21 cellular contexts compared by ENCODE assay signal in the genomic region with DNA sequence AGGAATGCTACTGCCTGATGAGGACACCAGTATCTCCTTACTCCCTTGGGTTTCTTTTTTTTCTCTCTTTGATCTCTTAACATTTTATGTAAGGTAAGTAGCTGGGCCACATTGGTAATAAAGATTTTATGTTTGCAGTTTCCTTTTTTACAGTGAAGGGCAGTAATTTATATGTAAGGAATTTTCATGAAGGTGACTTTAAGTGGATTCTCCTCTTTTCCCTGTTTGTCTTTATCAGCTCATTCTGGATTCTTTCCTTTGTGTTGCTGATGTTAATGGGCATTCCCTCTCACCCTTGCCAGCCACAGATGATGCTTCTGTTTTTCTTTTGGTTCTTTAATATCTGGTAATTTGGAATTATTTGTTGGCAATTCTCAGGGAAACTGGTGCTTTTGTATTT. TPM values are rescaled to one million over a fixed set of nuclear protein-coding genes. Genes with fewer than 3 reads are reported as not detected.
DNase-seq lines count a peak whose midpoint lies in the region; ATAC-seq and TF ChIP-seq lines count a peak whose summit lies in the region.
"Had no signal": no experiment of that assay in that cellular context is flagged by ENCODE, and none has a peak within 500 bp of the region (broad histone marks: within the 10 kb centered on the region; RNA-seq: fewer than 3 reads in every experiment).

No MANE protein-coding gene starts in this region.

- TF ChIP-seq CTCF in GM23338 (conservative IDR thresholded peaks at IDR 0.05; ENCODE audit: low read depth in 2 of 2) (no peak), WTC11 (IDR thresholded peaks at IDR 0.05) (no peak), SK-N-SH (IDR thresholded peaks at IDR 0.05) (no peak)

- peak overlapping the region; percentile 10 for H3K9ac ChIP-seq in iPS-15b (ENCODE audit: low read depth, low read length)
- no peak overlapping the region for H3K9ac ChIP-seq in trophoblast cell (ENCODE audit: low read length)
- H3K9ac ChIP-seq in mesenchymal stem cell (ENCODE audit: low read length) = no peak overlapping the region
- H3K9ac ChIP-seq in SK-N-SH = no peak overlapping the region

- H3K4ac ChIP-seq in trophoblast cell (ENCODE audit: low read depth, low read length) = peak overlapping the region; percentile 86
- H3K4ac ChIP-seq in mesenchymal stem cell (ENCODE audit: low read depth in 1 of 2, low read length in 2 of 2) = no peak overlapping the region

- H3K4me3 ChIP-seq in GM23338 = peak overlapping the region; percentile 6; the same call in 1 of the 2 replicates
- no peak overlapping the region for H3K4me3 ChIP-seq in iPS-15b (ENCODE audit: low read depth, low read length)
- no peak overlapping the region for H3K4me3 ChIP-seq in trophoblast cell (ENCODE audit: low read depth, low read length)
- H3K4me3 ChIP-seq in mesenchymal stem cell (ENCODE audit: insufficient read depth in 1 of 2, low read depth in 1 of 2, low read length in 2 of 2) = no peak overlapping the region
- no peak overlapping the region for H3K4me3 ChIP-seq in SK-N-SH (ENCODE audit: low read depth in 2 of 2, low read length in 1 of 2)
- H3K4me3 ChIP-seq: SJSA1 had no signal

- ATAC-seq in GM23338 = peak; percentile 45
- peak; percentile 29 for ATAC-seq in WTC11

- H4K12ac ChIP-seq in trophoblast cell (ENCODE audit: low read depth, low read length) = no peak overlapping the region

- DNase-seq in GM23338 (ENCODE audit: low spot score) (no peak), WTC11 (ENCODE audit: low spot score) (no peak), trophoblast cell (no peak), hypothalamus (lab: John Stamatoyannopoulos, UW) (no peak), mesenchymal stem cell (no peak), SHP77 treated with DMSO at 0.1 percent for 48 hours (lab: John Stamatoyannopoulos, UW) (no peak), SK-N-SH (no peak)
- DNase-seq: DMS53, HCEC 1CT, KG1, NCI-H1105, NCI-H146, NCI-H2029, NCI-H2171 treated with DMSO at 0.1 percent for 48 hours, NCI-H524 treated with DMSO at 0.1 percent for 48 hours, OCI-M1 had no signal

- H3K9me3 Mint-ChIP-seq in GM23338 (no peaks in the 10 kb centered on the region), WTC11 (no peaks in the 10 kb centered on the region)

- H3K9me3 ChIP-seq in iPS-15b (ENCODE audit: control insufficient read depth, insufficient read depth, low read length) = no peaks in the 10 kb centered on the region
- H3K9me3 ChIP-seq in trophoblast cell (ENCODE audit: insufficient read depth, low read depth, low read length) = no peaks in the 10 kb centered on the region
- no peaks in the 10 kb centered on the region for H3K9me3 ChIP-seq in mesenchymal stem cell (ENCODE audit: control insufficient read depth, low read length)
- H3K9me3 ChIP-seq in SK-N-SH = no peaks in the 10 kb centered on the region
- H3K9me3 ChIP-seq: SJSA1 had no signal

- H2AFZ ChIP-seq in GM23338 = no peak overlapping the region
- no peak overlapping the region for H2AFZ ChIP-seq in trophoblast cell (ENCODE audit: insufficient read depth, low read length, poor library complexity)
- no peak overlapping the region for H2AFZ ChIP-seq in mesenchymal stem cell (ENCODE audit: low read depth, low read length)
- no peak overlapping the region for H2AFZ ChIP-seq in SK-N-SH (ENCODE audit: low read depth)

- H3F3A ChIP-seq in GM23338 (replicated peaks; ENCODE audit: low read depth) = no peaks in the 10 kb centered on the region
- H3F3A ChIP-seq in SK-N-SH (replicated peaks; ENCODE audit: insufficient read depth) = peaks cover 10% of the 10 kb centered on the region

- H4K8ac ChIP-seq in trophoblast cell (ENCODE audit: low read depth, low read length) (no peak overlapping the region), mesenchymal stem cell (ENCODE audit: low read length) (no peak overlapping the region)

- H3K4me1 Mint-ChIP-seq in GM23338 = peaks cover 62% of the 10 kb centered on the region
- H3K4me1 Mint-ChIP-seq in WTC11 = peaks cover 79% of the 10 kb centered on the region
- H3K4me1 Mint-ChIP-seq: CD14-positive monocyte had no signal

- H2BK12ac ChIP-seq in trophoblast cell (ENCODE audit: low read length) = no peak overlapping the region
- no peak overlapping the region for H2BK12ac ChIP-seq in mesenchymal stem cell (ENCODE audit: low read length in 2 of 2)

- no peaks in the 10 kb centered on the region for H3K9me2 ChIP-seq in GM23338 (ENCODE audit: insufficient read depth)
- H3K9me2 ChIP-seq in SK-N-SH = no peaks in the 10 kb centered on the region

- H3K27me3 ChIP-seq in GM23338 (ENCODE audit: insufficient read depth) = no peaks in the 10 kb centered on the region
- H3K27me3 ChIP-seq in iPS-15b (ENCODE audit: control insufficient read depth, insufficient read depth, low read length) = no peaks in the 10 kb centered on the region
- H3K27me3 ChIP-seq in trophoblast cell (ENCODE audit: insufficient read depth, low read length) = no peaks in the 10 kb centered on the region
- H3K27me3 ChIP-seq in mesenchymal stem cell (ENCODE audit: control insufficient read depth in 1 of 2, insufficient read depth in 1 of 2, low read length in 2 of 2) = no peaks in the 10 kb centered on the region
- H3K27me3 ChIP-seq in SK-N-SH (ENCODE audit: insufficient read depth) = no peaks in the 10 kb centered on the region
- H3K27me3 ChIP-seq: SJSA1 had no signal

- H3K36me3 ChIP-seq in GM23338 (ENCODE audit: insufficient read depth) (no peaks in the 10 kb centered on the region), iPS-15b (ENCODE audit: control insufficient read depth, insufficient read depth, low read length) (no peaks in the 10 kb centered on the region), trophoblast cell (ENCODE audit: control insufficient read depth in 1 of 2, insufficient read depth in 2 of 2, low read length in 2 of 2) (peaks cover 0 to 1% of the 10 kb centered on the region in 2 experiments), mesenchymal stem cell (ENCODE audit: control insufficient read depth in 1 of 2, insufficient read depth in 2 of 2, low read depth in 1 of 2, low read length in 2 of 2) (peaks cover 0 to under 1% of the 10 kb centered on the region in 2 experiments), SK-N-SH (replicated peaks in 1 of 2; ENCODE audit: control insufficient read depth in 1 of 2, insufficient read depth in 2 of 2, low read length in 1 of 2) (peaks cover 0 to 3% of the 10 kb centered on the region in 2 experiments)
- H3K36me3 ChIP-seq: SJSA1 had no signal

- no peak for TF ChIP-seq RAD21 in SK-N-SH (IDR thresholded peaks at IDR 0.05; ENCODE audit: low read length)

- H3K4me1 ChIP-seq in GM23338 (ENCODE audit: insufficient read depth) (peaks cover 58% of the 10 kb centered on the region), iPS-15b (ENCODE audit: control insufficient read depth, insufficient read depth, low read length) (peaks cover 43% of the 10 kb centered on the region), trophoblast cell (ENCODE audit: control insufficient read depth in 1 of 2, insufficient read depth in 2 of 2, low read length in 2 of 2) (peaks cover 7 to 11% of the 10 kb centered on the region in 2 experiments), mesenchymal stem cell (ENCODE audit: control insufficient read depth, insufficient read depth, low read depth, low read length) (peaks cover 4% of the 10 kb centered on the region), SK-N-SH (ENCODE audit: control insufficient read depth in 1 of 2, insufficient read depth in 2 of 2, low read depth in 1 of 2, low read length in 1 of 2) (peaks cover 10 to 25% of the 10 kb centered on the region in 2 experiments; a peak in 3 of 4 replicates)

- CTCF ChIA-PET in WTC11 (lab: Charles Lee) (interaction anchor here (0.6 to 1.6 kb wide), 2 partner anchors 12 to 872 kb away, joined by 3 to 4 read pairs; no protein-coding TSS in a partner anchor), SK-N-SH (lab: Yijun Ruan, JAX) (interaction anchor here (1.6 kb wide), 1 partner anchor 32 kb away, joined by 5 read pairs; no protein-coding TSS in a partner anchor)

- H4K20me1 ChIP-seq in GM23338 (replicated peaks; ENCODE audit: insufficient read depth) (0 out of 2 replicates have a peak, but pooled peaks cover 2% of the 10 kb centered on the region), SK-N-SH (ENCODE audit: insufficient read depth) (peaks cover 4% of the 10 kb centered on the region; the same call in 1 of the 2 replicates)

- H4K91ac ChIP-seq in trophoblast cell (ENCODE audit: low read depth, low read length) (no peak overlapping the region), mesenchymal stem cell (ENCODE audit: low read length) (no peak overlapping the region)

- no peak overlapping the region for H3K23ac ChIP-seq in trophoblast cell (ENCODE audit: low read length)
- no peak overlapping the region for H3K23ac ChIP-seq in mesenchymal stem cell (ENCODE audit: low read length in 2 of 2)

- peak overlapping the region; percentile 60 for H3K4me2 ChIP-seq in GM23338
- H3K4me2 ChIP-seq in trophoblast cell (ENCODE audit: low read length) = no peak overlapping the region
- H3K4me2 ChIP-seq in mesenchymal stem cell (ENCODE audit: low read length, poor library complexity, severe bottlenecking) = no peak overlapping the region
- no peak overlapping the region for H3K4me2 ChIP-seq in SK-N-SH

- POLR2A ChIA-PET in WTC11 (lab: Charles Lee) (no interaction called here), SK-N-SH (lab: Yijun Ruan, JAX) (no interaction called here)

- no peak overlapping the region for H2BK15ac ChIP-seq in mesenchymal stem cell (ENCODE audit: low read depth, poor library complexity, severe bottlenecking)

- H2BK120ac ChIP-seq in trophoblast cell (ENCODE audit: insufficient read depth, low read length, poor library complexity) = no peak overlapping the region
- H2BK120ac ChIP-seq in mesenchymal stem cell (ENCODE audit: low read depth, low read length) = no peak overlapping the region

- H3K18ac ChIP-seq in trophoblast cell (ENCODE audit: low read length) = no peak overlapping the region
- H3K18ac ChIP-seq in mesenchymal stem cell (ENCODE audit: low read depth in 1 of 2, low read length in 2 of 2) = no peak overlapping the region

- H3K36me3 Mint-ChIP-seq in GM23338 (ENCODE audit: low read depth) = no peaks in the 10 kb centered on the region
- H3K36me3 Mint-ChIP-seq in WTC11 = no peaks in the 10 kb centered on the region
- H3K36me3 Mint-ChIP-seq: CD14-positive monocyte had no signal

- H3K14ac ChIP-seq in trophoblast cell (ENCODE audit: low read length) (no peak overlapping the region), mesenchymal stem cell (ENCODE audit: low read length in 2 of 2) (no peak overlapping the region)

- H3K79me1 ChIP-seq in trophoblast cell (ENCODE audit: low read length) (peaks cover 2% of the 10 kb centered on the region), mesenchymal stem cell (replicated peaks; ENCODE audit: low read length, poor library complexity, severe bottlenecking) (peaks cover 17% of the 10 kb centered on the region)

- H2AK5ac ChIP-seq in trophoblast cell (ENCODE audit: low read length) (no peak overlapping the region), mesenchymal stem cell (ENCODE audit: low read length, severe bottlenecking) (no peak overlapping the region)

- peak overlapping the region; percentile 40 for H3K4me3 Mint-ChIP-seq in GM23338
- H3K4me3 Mint-ChIP-seq in WTC11 = 0 out of 2 replicates have a peak overlapping the region, but pooled peaks have one; percentile 19
- H3K4me3 Mint-ChIP-seq: B cell, CD14-positive monocyte had no signal

- no peak for TF ChIP-seq EP300 in SK-N-SH (IDR thresholded peaks at IDR 0.05; ENCODE audit: borderline replicate concordance in 1 of 2, low read depth in 1 of 2, low read length in 1 of 2)

- H3K27ac ChIP-seq in GM23338 (ENCODE audit: low read depth) (peak overlapping the region; percentile 81), trophoblast cell (ENCODE audit: low read depth, low read length) (no peak overlapping the region), mesenchymal stem cell (ENCODE audit: low read length, poor library complexity, severe bottlenecking) (no peak overlapping the region), SK-N-SH (ENCODE audit: low read depth in 2 of 2, low read length in 1 of 2) (no peak overlapping the region)
- H3K27ac ChIP-seq: HL-60, SJSA1 had no signal

- H3K27me3 Mint-ChIP-seq in GM23338 (ENCODE audit: insufficient read depth, low read depth, poor library complexity) (no peaks in the 10 kb centered on the region), WTC11 (ENCODE audit: low read depth) (no peaks in the 10 kb centered on the region)

- peak overlapping the region; percentile 88 for H3K27ac Mint-ChIP-seq in GM23338
- H3K27ac Mint-ChIP-seq in WTC11 = peak overlapping the region; percentile 91
- H3K27ac Mint-ChIP-seq: B cell, CD14-positive monocyte had no signal

- H2BK5ac ChIP-seq in trophoblast cell (ENCODE audit: low read depth, low read length, poor library complexity) = no peak overlapping the region
- no peak overlapping the region for H2BK5ac ChIP-seq in mesenchymal stem cell (ENCODE audit: low read depth, low read length, poor library complexity, severe bottlenecking)

- H3K79me2 ChIP-seq in GM23338 (replicated peaks; ENCODE audit: insufficient read depth) = peaks cover 100% of the 10 kb centered on the region
- peaks cover 4% of the 10 kb centered on the region for H3K79me2 ChIP-seq in trophoblast cell (ENCODE audit: control insufficient read depth, insufficient read depth, low read length, poor library complexity)
- peaks cover 70% of the 10 kb centered on the region for H3K79me2 ChIP-seq in SK-N-SH (ENCODE audit: insufficient read depth)

RNA-seq across cellular contexts. Expression of gene AFDN, which starts 34.7 kb away (rescaled TPM):
- 200 and 208 TPM in 2 replicates for total RNA-seq in GM23338 (2014; rRNA removed; shearing (Covaris generic))
- polyA plus RNA-seq in GM23338 (2016; fragmentation: Nextera tagmentation; extraction: Ambion mirVana) (66.9 and 78.4 TPM in 2 replicates), SK-N-SH (2012; rRNA removed) (21.1 and 25.1 TPM in 2 replicates)
- 181 to 182 TPM (median 182 TPM) in 3 replicates for total RNA-seq in WTC11 (2021)
- polyA plus RNA-seq in trophoblast cell (2013) = 195 and 197 TPM in 2 replicates
- polyA plus RNA-seq in mesenchymal stem cell (2013, experiment 1 of 2) = 47.4 TPM
- 42.9 TPM for polyA plus RNA-seq in mesenchymal stem cell (2013, experiment 2 of 2)
- polyA plus RNA-seq in SK-N-SH (2012; cell fraction: cytosol; rRNA removed) = 16.9 and 18.7 TPM in 2 replicates
- polyA plus RNA-seq in SK-N-SH (2012; cell fraction: nucleus; rRNA removed) = 53.9 and 73.4 TPM in 2 replicates
